24 cellular contexts compared by ENCODE assay signal in genomic region chr1:17675681-17676243, GRCh38.
"Had no signal": no experiment of that assay in that cellular context is flagged by ENCODE, and none has a peak within 500 bp of the region (broad histone marks: within the 10 kb centered on the region; RNA-seq: fewer than 3 reads in every experiment).

No MANE protein-coding gene starts in this region.

- DNase-seq: activated CD4-positive, alpha-beta T cell treated with anti-CD3 and anti-CD28 coated beads, Interleukin-2, amount 50 U/mL, for 1 hour; activated CD8-positive, alpha-beta memory T cell treated with anti-CD3 and anti-CD28 coated beads, Interleukin-2, amount 50 U/mL, for 4 hours; activated naive CD4-positive, alpha-beta T cell treated with anti-CD3 and anti-CD28 coated beads, Interleukin-2, amount 10 ng/mL, durations not matched to agents 7 days and 5 days; activated naive CD8-positive, alpha-beta T cell treated with anti-CD3 and anti-CD28 coated beads, Interleukin-2, amount 50 U/mL, for 24 hours; activated T-cell treated with anti-CD3 and anti-CD28 coated beads, Interleukin-2, amount 50 U/mL, for 4 hours; anterior cingulate cortex; caudate nucleus; dorsolateral prefrontal cortex; endodermal cell; heart left ventricle; left ventricle myocardium superior; mesendoderm; naive thymus-derived CD4-positive, alpha-beta T cell; spleen; stimulated activated CD4-positive, alpha-beta T cell treated with anti-CD3 and anti-CD28 coated beads, Interleukin-4, amount 100 ng/mL, for 4 hours; T-helper 1 cell; T1000 had no signal

- H3K4me3 ChIP-seq: dorsolateral prefrontal cortex, heart left ventricle, pancreas, spleen had no signal

- H3K36me3 Mint-ChIP-seq: activated naive CD4-positive, alpha-beta T cell treated with anti-CD3 and anti-CD28 coated beads, Interleukin-2, amount 10 ng/mL, durations not matched to agents 7 days and 5 days; naive thymus-derived CD4-positive, alpha-beta T cell; stimulated activated memory B cell treated with anti-CD40 and anti-IgM and Interleukin-4, amounts not matched to agents 10 μg/mL and 1 μg/mL and 100 μg/mL, for 72 hours had no signal

- H3K27ac Mint-ChIP-seq: activated naive CD4-positive, alpha-beta T cell treated with anti-CD3 and anti-CD28 coated beads, Interleukin-2, amount 10 ng/mL, durations not matched to agents 7 days and 5 days; activated naive CD8-positive, alpha-beta T cell treated with anti-CD3 and anti-CD28 coated beads, Interleukin-2, amount 50 U/mL, for 24 hours; endodermal cell; naive thymus-derived CD4-positive, alpha-beta T cell; stimulated activated memory B cell treated with anti-CD40 and anti-IgM and Interleukin-4, amounts not matched to agents 10 μg/mL and 1 μg/mL and 100 μg/mL, for 72 hours had no signal

- ATAC-seq: activated CD4-positive, CD25-positive, alpha-beta regulatory T cell treated with anti-CD3 and anti-CD28 coated beads, Interleukin-2, amount 50 U/mL, for 24 hours; activated naive CD8-positive, alpha-beta T cell treated with anti-CD3 and anti-CD28 coated beads, Interleukin-2, amount 50 U/mL, for 24 hours; heart left ventricle; left ventricle myocardium superior; naive thymus-derived CD4-positive, alpha-beta T cell; pancreas; sciatic nerve; stimulated activated memory B cell treated with anti-CD40 and anti-IgM and Interleukin-4, amounts not matched to agents 10 μg/mL and 1 μg/mL and 100 μg/mL, for 72 hours had no signal

- H3K4me1 Mint-ChIP-seq: activated naive CD4-positive, alpha-beta T cell treated with anti-CD3 and anti-CD28 coated beads, Interleukin-2, amount 10 ng/mL, durations not matched to agents 7 days and 5 days; activated naive CD8-positive, alpha-beta T cell treated with anti-CD3 and anti-CD28 coated beads, Interleukin-2, amount 50 U/mL, for 24 hours; endodermal cell had no signal

- H3K4me3 Mint-ChIP-seq: activated naive CD4-positive, alpha-beta T cell treated with anti-CD3 and anti-CD28 coated beads, Interleukin-2, amount 10 ng/mL, durations not matched to agents 7 days and 5 days; activated naive CD8-positive, alpha-beta T cell treated with anti-CD3 and anti-CD28 coated beads, Interleukin-2, amount 50 U/mL, for 24 hours; activated T-cell treated with anti-CD3 and anti-CD28 coated beads, Interleukin-2, amount 50 U/mL, for 4 hours; endodermal cell; naive thymus-derived CD4-positive, alpha-beta T cell; stimulated activated memory B cell treated with anti-CD40 and anti-IgM and Interleukin-4, amounts not matched to agents 10 μg/mL and 1 μg/mL and 100 μg/mL, for 72 hours had no signal

- H3K9me3 ChIP-seq: heart left ventricle, pancreas, spleen had no signal

- H3K9me3 Mint-ChIP-seq: activated naive CD8-positive, alpha-beta T cell treated with anti-CD3 and anti-CD28 coated beads, Interleukin-2, amount 50 U/mL, for 24 hours; activated T-cell treated with anti-CD3 and anti-CD28 coated beads, Interleukin-2, amount 50 U/mL, for 4 hours; endodermal cell had no signal

- FAIRE-seq: frontal cortex, pancreas had no signal

- H3K27me3 Mint-ChIP-seq: activated naive CD8-positive, alpha-beta T cell treated with anti-CD3 and anti-CD28 coated beads, Interleukin-2, amount 50 U/mL, for 24 hours; brain; stimulated activated memory B cell treated with anti-CD40 and anti-IgM and Interleukin-4, amounts not matched to agents 10 μg/mL and 1 μg/mL and 100 μg/mL, for 72 hours had no signal

- H3K27me3 ChIP-seq: dorsolateral prefrontal cortex, heart left ventricle, pancreas, spleen had no signal

- H3K4me1 ChIP-seq: pancreas had no signal

- H3K27ac ChIP-seq: epithelial cell of prostate, heart left ventricle, pancreas, spleen had no signal
